In genomic region chr6:158431560-158431959, GRCh38 we compare ENCODE assay signal across 16 cellular contexts.
A peak's percentile ranks its signal among the peaks of the same experiment; 100 is the strongest.
DNase-seq lines count a peak whose midpoint lies in the region; ATAC-seq, FAIRE-seq and TF ChIP-seq lines count a peak whose summit lies in the region.
"Had no signal": no experiment of that assay in that cellular context is flagged by ENCODE, and none has a peak within 500 bp of the region (broad histone marks: within the 10 kb centered on the region; RNA-seq: fewer than 3 reads in every experiment).

No MANE protein-coding gene starts in this region.

- 81% methylated on average over 13 of the region's 13 CpGs; no CpG with 5 or more reads in 1 of the 2 experiments for WGBS in H1 (ENCODE audit: extremely low coverage in 1 of 2, insufficient coverage in 1 of 2, insufficient read length in 1 of 2, insufficient replicate concordance in 2 of 2, low coverage in 1 of 2, low lambda C conversion rate in 2 of 2, missing lambda C conversion rate in 1 of 2), 2 experiments

- H3K4me1 ChIP-seq in right atrium auricular region (no peaks in the 10 kb centered on the region), H1 (replicated peaks in 1 of 4; ENCODE audit: control insufficient read depth in 3 of 4, insufficient read depth in 4 of 4, low read length in 3 of 4) (no peaks in the 10 kb centered on the region), neural progenitor cell (no peaks in the 10 kb centered on the region)

- peak overlapping the region; percentile 67 for H2BK120ac ChIP-seq in H1 (replicated peaks; ENCODE audit: low read depth, low read length)

- H3K9ac ChIP-seq in H1 (replicated peaks in 1 of 4; ENCODE audit: extremely low read depth in 1 of 4, low read depth in 3 of 4, low read length in 3 of 4) (no peak overlapping the region), neural progenitor cell (no peak overlapping the region)
- H3K9ac ChIP-seq: BLaER1 had no signal

- H3K27me3 Mint-ChIP-seq in neural progenitor cell (ENCODE audit: insufficient read depth, low read depth), result peaks cover 2% of the 10 kb centered on the region
- H3K27me3 Mint-ChIP-seq: CD4-positive, alpha-beta memory T cell had no signal

- no peak overlapping the region for H4K5ac ChIP-seq in H1 (ENCODE audit: insufficient read length, low read depth, low read length)

- H3K36me3 Mint-ChIP-seq in neural progenitor cell, result peaks cover 13% of the 10 kb centered on the region

- no peak overlapping the region for H3K27ac ChIP-seq in right atrium auricular region
- H3K27ac ChIP-seq in H1 (ENCODE audit: low read depth, low read length), result no peak overlapping the region
- no peak overlapping the region for H3K27ac ChIP-seq in neural progenitor cell
- H3K27ac ChIP-seq: BLaER1 had no signal

- TF ChIP-seq RAD21 in H1 (IDR thresholded peaks at IDR 0.05 in 1 of 2, conservative IDR thresholded peaks at IDR 0.05 in 1 of 2; ENCODE audit: low read depth in 2 of 2, low read length in 2 of 2), result no peak

- no peak overlapping the region for H3K4ac ChIP-seq in H1 (replicated peaks; ENCODE audit: insufficient read length, low read depth, low read length)

- no peak overlapping the region for H2AFZ ChIP-seq in H1 (ENCODE audit: low read length)
- no peak overlapping the region for H2AFZ ChIP-seq in neural progenitor cell (replicated peaks)

- no peaks in the 10 kb centered on the region for H3K9me3 ChIP-seq in right atrium auricular region
- H3K9me3 ChIP-seq in H1 (ENCODE audit: insufficient read depth in 2 of 2, low read depth in 1 of 2, low read length in 1 of 2), result no peaks in the 10 kb centered on the region
- no peaks in the 10 kb centered on the region for H3K9me3 ChIP-seq in neural progenitor cell (ENCODE audit: low read depth)
- H3K9me3 ChIP-seq: BLaER1, HAP-1 had no signal

- H3K27me3 ChIP-seq in right atrium auricular region (no peaks in the 10 kb centered on the region), H1 (replicated peaks in 1 of 4; ENCODE audit: control insufficient read depth in 3 of 4, extremely low read depth in 1 of 4, insufficient read depth in 3 of 4, low read length in 3 of 4) (no peaks in the 10 kb centered on the region), neural progenitor cell (no peaks in the 10 kb centered on the region)
- H3K27me3 ChIP-seq: BLaER1 had no signal

- no peaks in the 10 kb centered on the region; the same call in 1 of the 2 replicates for H3K79me1 ChIP-seq in H1 (ENCODE audit: low read depth, low read length)

- no peak overlapping the region for H3K4me2 ChIP-seq in H1 (ENCODE audit: insufficient read depth in 1 of 2, low read depth in 2 of 2, low read length in 2 of 2)
- no peak overlapping the region for H3K4me2 ChIP-seq in neural progenitor cell
- H3K4me2 ChIP-seq: BLaER1 had no signal

- H3K4me3 ChIP-seq in right atrium auricular region (no peak overlapping the region), H1 (ENCODE audit: extremely low read depth in 1 of 4, insufficient read depth in 2 of 4, low read depth in 3 of 4, low read length in 4 of 4) (no peak overlapping the region), neural progenitor cell (no peak overlapping the region)
- H3K4me3 ChIP-seq: BLaER1, HAP-1 had no signal

- no peaks in the 10 kb centered on the region for H3K4me1 Mint-ChIP-seq in neural progenitor cell
- H3K4me1 Mint-ChIP-seq: CD14-positive monocyte had no signal

- TF ChIP-seq POLR2A in H1 (IDR thresholded peaks at IDR 0.05; ENCODE audit: control extremely low read depth in 1 of 2, low read depth in 2 of 2, low read length in 2 of 2), result no peak

- no peaks in the 10 kb centered on the region for H3K23me2 ChIP-seq in H1 (ENCODE audit: low read depth, low read length)

- CTCF ChIA-PET in H1 (lab: Charles Lee; ENCODE audit: partially characterized antibody), result no interaction called here
- CTCF ChIA-PET in HEK293T (lab: Yijun Ruan, JAX), result no interaction called here

- H4K8ac ChIP-seq in H1 (ENCODE audit: extremely low read depth, insufficient read depth, low read length), result peak overlapping the region; percentile 59; the same call in 1 of the 2 replicates

- no peak overlapping the region for H3K14ac ChIP-seq in H1 (ENCODE audit: insufficient read length)

- no peaks in the 10 kb centered on the region for H3K79me2 ChIP-seq in H1 (ENCODE audit: control insufficient read depth in 1 of 2, insufficient read depth in 2 of 2, low read length in 2 of 2)
- no peaks in the 10 kb centered on the region for H3K79me2 ChIP-seq in neural progenitor cell (ENCODE audit: low read depth)

- H4K91ac ChIP-seq in H1 (replicated peaks; ENCODE audit: insufficient read length, low read length), result no peak overlapping the region

- H2BK20ac ChIP-seq in H1 (ENCODE audit: low read length), result no peak overlapping the region

- H2BK12ac ChIP-seq in H1 (ENCODE audit: low read depth, low read length), result no peak overlapping the region

- H2AK5ac ChIP-seq in H1 (ENCODE audit: low read depth, low read length), result peak overlapping the region; percentile 67; the same call in 1 of the 2 replicates

- H2BK15ac ChIP-seq in H1 (ENCODE audit: low read length), result no peak overlapping the region

- TF ChIP-seq CTCF in right atrium auricular region (IDR thresholded peaks at IDR 0.05) (no peak), H1 (IDR thresholded peaks at IDR 0.05; ENCODE audit: control extremely low read depth in 1 of 3, insufficient read depth in 1 of 3, low read depth in 1 of 3, low read length in 3 of 3) (no peak), neural progenitor cell (IDR thresholded peaks at IDR 0.05) (no peak)

- no peak overlapping the region for H3K18ac ChIP-seq in H1 (ENCODE audit: extremely low read depth, low read length)

- ATAC-seq in left ventricle myocardium superior, result peak; percentile 47
- no peak for ATAC-seq in GM19395 (IDR thresholded peaks at IDR 0.05; ENCODE audit: unreplicated experiment)
- no peak for ATAC-seq in HG02642 (IDR thresholded peaks at IDR 0.05; ENCODE audit: poor library complexity, unreplicated experiment)

- H3F3A ChIP-seq in neural progenitor cell (ENCODE audit: low read depth), result no peaks in the 10 kb centered on the region

- intact Hi-C loops in left ventricle myocardium superior (cut with micrococcal nuclease), result no loop called here

- H4K20me1 ChIP-seq in H1 (replicated peaks in 1 of 2; ENCODE audit: control insufficient read depth in 1 of 2, insufficient read depth in 2 of 2, low read length in 2 of 2) (no peaks in the 10 kb centered on the region), neural progenitor cell (ENCODE audit: low read depth) (no peaks in the 10 kb centered on the region)
- H4K20me1 ChIP-seq: BLaER1 had no signal

- H3K56ac ChIP-seq in H1 (replicated peaks; ENCODE audit: insufficient read length, low read depth, low read length), result no peak overlapping the region

- no peaks in the 10 kb centered on the region for H3K9me3 Mint-ChIP-seq in neural progenitor cell
- H3K9me3 Mint-ChIP-seq: CD14-positive monocyte had no signal

- H2BK5ac ChIP-seq in H1 (ENCODE audit: low read depth, low read length), result no peak overlapping the region

- no peaks in the 10 kb centered on the region for H3K36me3 ChIP-seq in right atrium auricular region
- 0 out of 8 replicates have a peak, but pooled peaks cover 0 to 2% (median 0%) of the 10 kb centered on the region in 4 experiments for H3K36me3 ChIP-seq in H1 (ENCODE audit: control insufficient read depth in 2 of 4, insufficient read depth in 4 of 4, low read length in 3 of 4)
- H3K36me3 ChIP-seq in neural progenitor cell, result peaks cover 5% of the 10 kb centered on the region
- H3K36me3 ChIP-seq: HAP-1 had no signal

- no peak overlapping the region for H3K4me3 Mint-ChIP-seq in neural progenitor cell
- H3K4me3 Mint-ChIP-seq: CD14-positive monocyte; CD4-positive, alpha-beta memory T cell had no signal

- POLR2A ChIA-PET in H1 (lab: Charles Lee; ENCODE audit: partially characterized antibody) (no interaction called here), HEK293T (lab: Yijun Ruan, JAX) (no interaction called here)

- H3K27ac Mint-ChIP-seq in neural progenitor cell, result peak overlapping the region; percentile 37

- no peak for TF ChIP-seq EP300 in H1 (IDR thresholded peaks at IDR 0.05; ENCODE audit: borderline replicate concordance in 1 of 2, low read depth in 2 of 2, low read length in 2 of 2)

- no peak overlapping the region for H3K23ac ChIP-seq in H1 (ENCODE audit: insufficient read length)

- DNase-seq in left ventricle myocardium superior (no peak), right atrium auricular region (ENCODE audit: low spot score) (no peak), H1 (ENCODE audit: low read depth in 1 of 2, low spot score in 2 of 2) (no peak), neural progenitor cell (ENCODE audit: low spot score) (no peak), HEK293T (ENCODE audit: extremely low spot score) (no peak)
- DNase-seq: 8988T; Calu3; CD4-positive, alpha-beta memory T cell; DMS79 treated with DMSO at 0.1 percent for 48 hours; GF-D8 had no signal

- FAIRE-seq in H1 (lab: Jason Lieb, UNC), result no peak
- FAIRE-seq: HTR-8/SVneo had no signal

TF ChIP-seq in H1, 55 proteins besides CTCF, POLR2A, EP300 and RAD21 (continues in another document):
- TF ChIP-seq USF2 (IDR thresholded peaks at IDR 0.05; ENCODE audit: low read length) (no peak), RFX5 (IDR thresholded peaks at IDR 0.05; ENCODE audit: borderline replicate concordance, low read depth, low read length) (no peak), CHD2 (IDR thresholded peaks at IDR 0.05; ENCODE audit: low read length) (no peak), SP1 (IDR thresholded peaks at IDR 0.05; ENCODE audit: low read depth, low read length) (no peak), SAP30 (IDR thresholded peaks at IDR 0.05; ENCODE audit: insufficient read depth, insufficient replicate concordance, low read length) (no peak)

TF ChIP-seq in HEK293T, 16 proteins besides CTCF, POLR2A, EP300 and RAD21 (continues in another document):
- TF ChIP-seq SP1 (IDR thresholded peaks at IDR 0.05) (no peak), ARNT (IDR thresholded peaks at IDR 0.05) (no peak), FOXK2 (IDR thresholded peaks at IDR 0.05) (no peak), BHLHE40 (IDR thresholded peaks at IDR 0.05; ENCODE audit: borderline replicate concordance) (no peak), SUZ12 (IDR thresholded peaks at IDR 0.05) (no peak), ELF4 (IDR thresholded peaks at IDR 0.05) (no peak), CTBP1 (IDR thresholded peaks at IDR 0.05; ENCODE audit: borderline replicate concordance) (no peak), L3MBTL2 (conservative IDR thresholded peaks at IDR 0.05) (no peak), FOXM1 (IDR thresholded peaks at IDR 0.05; ENCODE audit: borderline replicate concordance) (no peak), LEF1 (IDR thresholded peaks at IDR 0.05; ENCODE audit: borderline replicate concordance) (no peak), FOXA1 (IDR thresholded peaks at IDR 0.05) (no peak)
- TF ChIP-seq, protein P1, sequence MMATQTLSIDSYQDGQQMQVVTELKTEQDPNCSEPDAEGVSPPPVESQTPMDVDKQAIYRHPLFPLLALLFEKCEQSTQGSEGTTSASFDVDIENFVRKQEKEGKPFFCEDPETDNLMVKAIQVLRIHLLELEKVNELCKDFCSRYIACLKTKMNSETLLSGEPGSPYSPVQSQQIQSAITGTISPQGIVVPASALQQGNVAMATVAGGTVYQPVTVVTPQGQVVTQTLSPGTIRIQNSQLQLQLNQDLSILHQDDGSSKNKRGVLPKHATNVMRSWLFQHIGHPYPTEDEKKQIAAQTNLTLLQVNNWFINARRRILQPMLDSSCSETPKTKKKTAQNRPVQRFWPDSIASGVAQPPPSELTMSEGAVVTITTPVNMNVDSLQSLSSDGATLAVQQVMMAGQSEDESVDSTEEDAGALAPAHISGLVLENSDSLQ (IDR thresholded peaks at IDR 0.05), result no peak
